18 cellular contexts compared by ENCODE assay signal in genomic region chr6:170281331-170282292, GRCh38. TPM values are rescaled to one million over a fixed set of nuclear protein-coding genes. Genes with fewer than 3 reads are reported as not detected.
DNase-seq lines count a peak whose midpoint lies in the region; ATAC-seq and TF ChIP-seq lines count a peak whose summit lies in the region.
"Had no signal": no experiment of that assay in that cellular context is flagged by ENCODE, and none has a peak within 500 bp of the region (broad histone marks: within the 10 kb centered on the region; RNA-seq: fewer than 3 reads in every experiment).

No MANE protein-coding gene starts in this region.

- H3K27me3 Mint-ChIP-seq in central memory CD8-positive, alpha-beta T cell: peaks cover 25% of the 10 kb centered on the region
- H3K27me3 Mint-ChIP-seq in mesothelial cell of epicardium (ENCODE audit: low read depth): peaks cover 23% of the 10 kb centered on the region

- no peaks in the 10 kb centered on the region for H3K9me3 Mint-ChIP-seq in central memory CD8-positive, alpha-beta T cell
- no peaks in the 10 kb centered on the region for H3K9me3 Mint-ChIP-seq in mesothelial cell of epicardium
- H3K9me3 Mint-ChIP-seq: activated CD4-positive, alpha-beta T cell treated with anti-CD3 and anti-CD28 coated beads, Interleukin-2, amount 10 ng/mL, durations not matched to agents 24 days and 14 days; stimulated activated naive CD8-positive, alpha-beta T cell treated with anti-CD3 and anti-CD28 coated beads, Interleukin-15, Interleukin-2, amounts not matched to agents 100 ng/mL and 50 ng/mL, for 24 hours had no signal

- peaks cover 9% of the 10 kb centered on the region for H3K36me3 Mint-ChIP-seq in central memory CD8-positive, alpha-beta T cell (ENCODE audit: insufficient read depth)
- no peaks in the 10 kb centered on the region for H3K36me3 Mint-ChIP-seq in mesothelial cell of epicardium

- H3K9me3 ChIP-seq in osteoblast (ENCODE audit: low read depth, low read length): no peaks in the 10 kb centered on the region
- H3K9me3 ChIP-seq: left ventricle myocardium inferior, MG63 had no signal

- H3K4me3 ChIP-seq in H7 (ENCODE audit: insufficient read depth, low read depth, low read length) (no peak overlapping the region), osteoblast (ENCODE audit: insufficient read depth, low read length) (no peak overlapping the region)

- no peak overlapping the region for H3K4me2 ChIP-seq in osteoblast (ENCODE audit: insufficient read depth, low read length)

- ATAC-seq in central memory CD8-positive, alpha-beta T cell (replicated peaks; ENCODE audit: extremely low read depth, poor library complexity, severe bottlenecking): no peak
- no peak for ATAC-seq in HG03045 (IDR thresholded peaks at IDR 0.05; ENCODE audit: unreplicated experiment)
- ATAC-seq: HCT116 had no signal

- TF ChIP-seq CTCF in osteoblast (IDR thresholded peaks at IDR 0.05; ENCODE audit: extremely low read depth, low read depth, low read length) (no peak), mesothelial cell of epicardium (IDR thresholded peaks at IDR 0.05; ENCODE audit: unreplicated experiment) (no peak)

- DNase-seq in NCI-H748 (lab: John Stamatoyannopoulos, UW; ENCODE audit: unreplicated experiment) (peak; percentile 38), NCI-H748 treated with DMSO at 0.1 percent for 48 hours (lab: John Stamatoyannopoulos, UW) (no peak), H7 (peak; percentile 54), osteoblast (ENCODE audit: insufficient read length, low spot score, missing footprints) (peak; percentile 63), iPS-NIHi7 (ENCODE audit: extremely low spot score) (no peak), mesothelial cell of epicardium (ENCODE audit: low spot score in 2 of 2, unreplicated experiment in 2 of 2) (no peak)
- DNase-seq in central memory CD8-positive, alpha-beta T cell (ENCODE audit: low spot score in 2 of 2): no peak
- DNase-seq: activated CD4-positive, alpha-beta T cell treated with anti-CD3 and anti-CD28 coated beads, Interleukin-2, amount 10 ng/mL, durations not matched to agents 24 days and 14 days; activated naive CD4-positive, alpha-beta T cell treated with anti-CD3 and anti-CD28 coated beads, Interleukin-2, amount 50 U/mL, for 16 hours; DMS 273 treated with DMSO at 0.1 percent for 48 hours; left ventricle myocardium inferior; MG63; NCI-H146; NCI-H226; stimulated activated CD4-positive, alpha-beta T cell treated with anti-CD3 and anti-CD28 coated beads, Interleukin-2, amount 100 ng/mL, for 24 hours had no signal

- H3K36me3 ChIP-seq in H7 (replicated peaks; ENCODE audit: control insufficient read depth, insufficient read depth, low read length) (no peaks in the 10 kb centered on the region; the same call in 1 of the 2 replicates), osteoblast (ENCODE audit: insufficient read depth, low read length) (no peaks in the 10 kb centered on the region)
- H3K36me3 ChIP-seq: MG63 had no signal

- peak overlapping the region; percentile 72 for H3K4me3 Mint-ChIP-seq in central memory CD8-positive, alpha-beta T cell
- no peak overlapping the region for H3K4me3 Mint-ChIP-seq in mesothelial cell of epicardium

- no peaks in the 10 kb centered on the region for H3K79me2 ChIP-seq in osteoblast (ENCODE audit: insufficient read depth, low read length)

- H3K4me1 Mint-ChIP-seq in central memory CD8-positive, alpha-beta T cell: peaks cover 21% of the 10 kb centered on the region
- H3K4me1 Mint-ChIP-seq in mesothelial cell of epicardium: peaks cover 12% of the 10 kb centered on the region

- no peaks in the 10 kb centered on the region for H4K20me1 ChIP-seq in osteoblast (ENCODE audit: insufficient read depth, low read length)

- no peak overlapping the region for H3K27ac ChIP-seq in osteoblast (ENCODE audit: low read depth, low read length)

- peaks cover 4% of the 10 kb centered on the region for H3K4me1 ChIP-seq in osteoblast (ENCODE audit: insufficient read depth, low read length)

- H2AFZ ChIP-seq in osteoblast (ENCODE audit: low read length): no peak overlapping the region

- peaks cover 8% of the 10 kb centered on the region; the same call in 1 of the 2 replicates for H3K27me3 ChIP-seq in H7 (ENCODE audit: control insufficient read depth, insufficient read depth, low read length)
- peaks cover 5% of the 10 kb centered on the region for H3K27me3 ChIP-seq in osteoblast (ENCODE audit: insufficient read depth, low read length)
- H3K27me3 ChIP-seq: MG63 had no signal

- H3K27ac Mint-ChIP-seq in central memory CD8-positive, alpha-beta T cell (ENCODE audit: low read depth): no peak overlapping the region
- H3K27ac Mint-ChIP-seq in mesothelial cell of epicardium: no peak overlapping the region
- H3K27ac Mint-ChIP-seq: stimulated activated naive CD8-positive, alpha-beta T cell treated with anti-CD3 and anti-CD28 coated beads, Interleukin-15, Interleukin-2, amounts not matched to agents 100 ng/mL and 50 ng/mL, for 24 hours had no signal

RNA-seq across cellular contexts. Expression of gene DLL1, which starts 9.3 kb away (rescaled TPM):
- total RNA-seq in H7 (2014; rRNA removed; shearing (Covaris generic)): 3.4 and 7.3 TPM in 2 replicates
- 0.29 and 0.36 TPM in 2 replicates for total RNA-seq in osteoblast
- 2.6 to 4.8 TPM (median 3.6 TPM) in 3 replicates for total RNA-seq in mesothelial cell of epicardium
- total RNA-seq: activated CD4-positive, alpha-beta T cell treated with anti-CD3 and anti-CD28 coated beads, Interleukin-2, amount 10 ng/mL, durations not matched to agents 24 days and 14 days had no signal

RNA-seq across cellular contexts. Expression of gene FAM120B, which starts 24.9 kb away (rescaled TPM):
- 7.2 and 9.4 TPM in 2 replicates for total RNA-seq in H7 (2014; rRNA removed; shearing (Covaris generic))
- total RNA-seq in osteoblast (13.4 and 17.1 TPM in 2 replicates), mesothelial cell of epicardium (43.3 to 44.6 TPM (median 44.1 TPM) in 3 replicates)

Comparison
In these comparisons a context has a peak if more than half of its experiments do, and no peak if none do; other contexts are left out.
1. DNase-seq: peak in NCI-H748 (single experiment), H7 (single experiment) and osteoblast (single experiment); none in NCI-H748 treated with DMSO at 0.1 percent for 48 hours (single experiment), central memory CD8-positive, alpha-beta T cell (0 of 2), iPS-NIHi7 (single experiment) and mesothelial cell of epicardium (0 of 2).